ENCODE assay signal across 26 cellular contexts in the genomic region with DNA sequence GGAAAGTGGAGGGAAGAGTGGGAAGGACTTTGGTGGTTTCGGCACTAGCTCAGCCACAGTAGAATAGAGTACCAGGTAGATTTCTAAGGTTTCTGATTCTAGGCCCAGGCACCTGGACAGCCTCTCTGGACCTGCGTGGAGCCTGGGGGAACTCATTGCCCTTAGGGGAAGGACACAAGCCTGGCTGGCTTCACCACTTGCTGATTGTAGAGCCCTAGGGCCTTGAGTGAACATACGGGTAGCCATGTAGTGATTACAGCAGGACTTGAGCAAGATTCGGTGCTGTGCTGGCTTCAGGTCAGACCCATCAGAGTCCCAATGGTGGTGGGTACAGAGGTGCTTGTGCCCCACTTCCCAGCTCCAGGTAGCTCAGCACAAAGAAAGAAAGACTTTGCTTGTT. TPM values are rescaled to one million over a fixed set of nuclear protein-coding genes. Genes with fewer than 3 reads are reported as not detected.
"Had no signal": no experiment of that assay in that cellular context is flagged by ENCODE, and none has a peak within 500 bp of the region (broad histone marks: within the 10 kb centered on the region; RNA-seq: fewer than 3 reads in every experiment).

No MANE protein-coding gene starts in this region.

- H3K9me3 ChIP-seq: lower lobe of right lung had no signal

- H3K4me2 ChIP-seq: hepatocyte had no signal

- ATAC-seq: foreskin keratinocyte, gastroesophageal sphincter, left colon, left lobe of liver, lower lobe of right lung, mucosa of descending colon had no signal

- DNase-seq: dermis blood vessel endothelial cell; dorsolateral prefrontal cortex; effector CD4-positive, alpha-beta T cell; effector memory CD4-positive, alpha-beta T cell; foreskin keratinocyte; hypothalamus; immature natural killer cell; islet precursor cell; kidney; kidney glomerular epithelial cell; left colon; left ventricle myocardium superior; lower lobe of right lung; mesenchymal stem cell; mucosa of descending colon; naive B cell had no signal

- H3K36me3 Mint-ChIP-seq: immature natural killer cell had no signal

- H3K36me3 ChIP-seq: esophagus muscularis mucosa, gastroesophageal sphincter, heart left ventricle, lower lobe of right lung had no signal

- FAIRE-seq: endothelial cell of umbilical vein, frontal cortex, kidney had no signal

- H3K4me3 ChIP-seq: coronary artery, dorsolateral prefrontal cortex, esophagus muscularis mucosa, gastroesophageal sphincter, heart left ventricle, hepatocyte, lower lobe of right lung, mucosa of descending colon had no signal

- H3K4me3 Mint-ChIP-seq: immature natural killer cell, mesothelial cell of epicardium had no signal

- H3K4me1 Mint-ChIP-seq: mesothelial cell of epicardium had no signal

- H2AFZ ChIP-seq: hepatocyte had no signal

- H3K27me3 Mint-ChIP-seq: naive B cell had no signal

- H3K9me3 Mint-ChIP-seq: immature natural killer cell had no signal

- H3K4me1 ChIP-seq: foreskin keratinocyte, gastroesophageal sphincter, lower lobe of right lung had no signal

- H3K27ac Mint-ChIP-seq: immature natural killer cell, mesothelial cell of epicardium had no signal

- H3K27ac ChIP-seq: coronary artery, dorsolateral prefrontal cortex, esophagus muscularis mucosa, foreskin keratinocyte, gastroesophageal sphincter, heart left ventricle, hepatocyte, lower lobe of right lung had no signal

- H3K27me3 ChIP-seq: dorsolateral prefrontal cortex, esophagus muscularis mucosa, gastroesophageal sphincter, heart left ventricle, hepatocyte had no signal

RNA-seq across cellular contexts. Expression of gene FAM81A, which starts 47.0 kb away (rescaled TPM):
- total RNA-seq: dermis blood vessel endothelial cell, left lobe of liver, lung microvascular endothelial cell had no signal
